In the genomic region with DNA sequence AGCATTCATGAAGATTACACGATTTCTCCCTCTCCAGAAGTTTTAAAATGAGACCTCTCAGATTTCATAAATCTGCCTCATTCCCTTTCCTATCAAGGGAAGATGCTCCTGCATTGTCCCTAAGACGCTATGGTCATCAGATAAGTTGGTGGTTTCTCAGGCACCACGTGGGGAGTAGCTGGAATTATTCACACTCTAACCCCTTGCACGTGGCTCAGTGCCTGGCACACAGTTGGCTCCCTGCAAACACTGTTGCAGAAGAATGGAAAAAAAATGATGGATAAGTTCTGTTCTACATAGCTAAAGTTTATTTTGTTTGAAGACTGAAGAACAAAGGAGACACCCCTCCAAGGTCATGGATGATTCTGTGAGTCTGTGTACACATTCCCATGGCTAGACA, we compare ENCODE assay signal across 1 cellular context.
TF ChIP-seq lines count a peak whose summit lies in the region.

No MANE protein-coding gene starts in this region.

TF ChIP-seq in HepG2, 621 proteins besides CTCF, POLR2A, EP300 and RAD21 (continued from another document):
- TF ChIP-seq, protein P1, sequence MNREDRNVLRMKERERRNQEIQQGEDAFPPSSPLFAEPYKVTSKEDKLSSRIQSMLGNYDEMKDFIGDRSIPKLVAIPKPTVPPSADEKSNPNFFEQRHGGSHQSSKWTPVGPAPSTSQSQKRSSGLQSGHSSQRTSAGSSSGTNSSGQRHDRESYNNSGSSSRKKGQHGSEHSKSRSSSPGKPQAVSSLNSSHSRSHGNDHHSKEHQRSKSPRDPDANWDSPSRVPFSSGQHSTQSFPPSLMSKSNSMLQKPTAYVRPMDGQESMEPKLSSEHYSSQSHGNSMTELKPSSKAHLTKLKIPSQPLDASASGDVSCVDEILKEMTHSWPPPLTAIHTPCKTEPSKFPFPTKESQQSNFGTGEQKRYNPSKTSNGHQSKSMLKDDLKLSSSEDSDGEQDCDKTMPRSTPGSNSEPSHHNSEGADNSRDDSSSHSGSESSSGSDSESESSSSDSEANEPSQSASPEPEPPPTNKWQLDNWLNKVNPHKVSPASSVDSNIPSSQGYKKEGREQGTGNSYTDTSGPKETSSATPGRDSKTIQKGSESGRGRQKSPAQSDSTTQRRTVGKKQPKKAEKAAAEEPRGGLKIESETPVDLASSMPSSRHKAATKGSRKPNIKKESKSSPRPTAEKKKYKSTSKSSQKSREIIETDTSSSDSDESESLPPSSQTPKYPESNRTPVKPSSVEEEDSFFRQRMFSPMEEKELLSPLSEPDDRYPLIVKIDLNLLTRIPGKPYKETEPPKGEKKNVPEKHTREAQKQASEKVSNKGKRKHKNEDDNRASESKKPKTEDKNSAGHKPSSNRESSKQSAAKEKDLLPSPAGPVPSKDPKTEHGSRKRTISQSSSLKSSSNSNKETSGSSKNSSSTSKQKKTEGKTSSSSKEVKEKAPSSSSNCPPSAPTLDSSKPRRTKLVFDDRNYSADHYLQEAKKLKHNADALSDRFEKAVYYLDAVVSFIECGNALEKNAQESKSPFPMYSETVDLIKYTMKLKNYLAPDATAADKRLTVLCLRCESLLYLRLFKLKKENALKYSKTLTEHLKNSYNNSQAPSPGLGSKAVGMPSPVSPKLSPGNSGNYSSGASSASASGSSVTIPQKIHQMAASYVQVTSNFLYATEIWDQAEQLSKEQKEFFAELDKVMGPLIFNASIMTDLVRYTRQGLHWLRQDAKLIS (CRISPR knock-in tag; IDR thresholded peaks at IDR 0.05) = no peak
- TF ChIP-seq ZBTB7B (CRISPR knock-in tag; IDR thresholded peaks at IDR 0.05) (no peak), ZNF224 (CRISPR knock-in tag; IDR thresholded peaks at IDR 0.05) (no peak), SMC3 (IDR thresholded peaks at IDR 0.05; ENCODE audit: low read length) (no peak), IRX3 (CRISPR knock-in tag; IDR thresholded peaks at IDR 0.05; ENCODE audit: borderline replicate concordance, low read depth) (no peak), FOXM1 (CRISPR knock-in tag; IDR thresholded peaks at IDR 0.05) (no peak), MNT (IDR thresholded peaks at IDR 0.05) (peak; percentile 95)
